In the genomic region with DNA sequence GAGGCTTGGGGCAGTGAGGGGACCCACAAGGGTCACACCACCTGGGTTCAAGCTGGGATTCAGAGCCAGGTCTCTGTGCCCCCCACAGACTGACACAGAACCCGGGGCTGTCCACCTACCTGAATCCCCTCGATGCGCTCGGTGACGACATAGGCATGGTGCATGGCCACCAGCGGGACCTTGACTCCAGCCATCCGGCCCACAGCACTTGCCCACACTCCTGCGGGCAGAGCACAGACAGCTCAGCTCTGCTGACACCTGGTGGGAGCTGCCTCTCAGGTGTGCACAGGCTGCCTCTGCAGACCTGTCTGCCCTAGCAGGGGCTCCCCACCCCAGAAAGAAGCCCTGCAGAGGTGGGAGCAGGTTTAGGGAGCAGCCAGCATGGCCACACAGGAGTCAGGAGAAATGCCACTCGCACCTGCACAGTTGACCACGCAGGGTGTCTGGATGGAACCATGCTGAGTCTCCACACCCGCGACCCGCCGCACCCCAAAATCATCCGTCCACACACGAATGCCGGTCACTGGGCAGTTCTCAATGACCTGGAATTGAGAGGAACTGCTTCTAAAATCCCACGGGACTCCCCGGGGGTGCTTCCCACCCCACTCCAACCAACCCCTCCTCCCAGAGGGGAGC, we compare ENCODE assay signal across 1 cellular context.
TF ChIP-seq lines count a peak whose summit lies in the region.

No MANE protein-coding gene starts in this region.

TF ChIP-seq in H1, 55 proteins besides CTCF, POLR2A, EP300 and RAD21:
- no peak for TF ChIP-seq RXRA (IDR thresholded peaks at IDR 0.05; ENCODE audit: insufficient read depth, low read depth, low read length)
- TF ChIP-seq PHF8 (conservative IDR thresholded peaks at IDR 0.05; ENCODE audit: low read depth, low read length) = no peak
- no peak for TF ChIP-seq SP4 (IDR thresholded peaks at IDR 0.05; ENCODE audit: low read length)
- TF ChIP-seq NANOG (IDR thresholded peaks at IDR 0.05; ENCODE audit: insufficient read depth, low read depth, low read length, poor library complexity, severe bottlenecking) = no peak
- TF ChIP-seq GTF2F1 (IDR thresholded peaks at IDR 0.05; ENCODE audit: borderline replicate concordance, low read depth, low read length) = no peak
- TF ChIP-seq, protein P1, sequence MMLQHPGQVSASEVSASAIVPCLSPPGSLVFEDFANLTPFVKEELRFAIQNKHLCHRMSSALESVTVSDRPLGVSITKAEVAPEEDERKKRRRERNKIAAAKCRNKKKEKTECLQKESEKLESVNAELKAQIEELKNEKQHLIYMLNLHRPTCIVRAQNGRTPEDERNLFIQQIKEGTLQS (IDR thresholded peaks at IDR 0.05; ENCODE audit: insufficient read depth, low read depth, low read length) = no peak
- TF ChIP-seq TAF7 (optimal IDR thresholded peaks at IDR 0.05; ENCODE audit: borderline replicate concordance, low read depth, low read length) = no peak
